2 cellular contexts compared by ENCODE assay signal in genomic region chr20:46027245-46027853, GRCh38.
TF ChIP-seq lines count a peak whose summit lies in the region.

No MANE protein-coding gene starts in this region.

TF ChIP-seq in IMR-90, 13 proteins besides CTCF, POLR2A, EP300 and RAD21 (continued from another document):
- TF ChIP-seq, protein P1, sequence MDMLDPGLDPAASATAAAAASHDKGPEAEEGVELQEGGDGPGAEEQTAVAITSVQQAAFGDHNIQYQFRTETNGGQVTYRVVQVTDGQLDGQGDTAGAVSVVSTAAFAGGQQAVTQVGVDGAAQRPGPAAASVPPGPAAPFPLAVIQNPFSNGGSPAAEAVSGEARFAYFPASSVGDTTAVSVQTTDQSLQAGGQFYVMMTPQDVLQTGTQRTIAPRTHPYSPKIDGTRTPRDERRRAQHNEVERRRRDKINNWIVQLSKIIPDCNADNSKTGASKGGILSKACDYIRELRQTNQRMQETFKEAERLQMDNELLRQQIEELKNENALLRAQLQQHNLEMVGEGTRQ (IDR thresholded peaks at IDR 0.05; ENCODE audit: low read depth, low read length) = no peak
- no peak for TF ChIP-seq NFE2L2 (IDR thresholded peaks at IDR 0.05; ENCODE audit: low read depth, low read length)
- TF ChIP-seq RCOR1 (IDR thresholded peaks at IDR 0.05; ENCODE audit: insufficient replicate concordance, low read length) = no peak
- TF ChIP-seq, protein P2, sequence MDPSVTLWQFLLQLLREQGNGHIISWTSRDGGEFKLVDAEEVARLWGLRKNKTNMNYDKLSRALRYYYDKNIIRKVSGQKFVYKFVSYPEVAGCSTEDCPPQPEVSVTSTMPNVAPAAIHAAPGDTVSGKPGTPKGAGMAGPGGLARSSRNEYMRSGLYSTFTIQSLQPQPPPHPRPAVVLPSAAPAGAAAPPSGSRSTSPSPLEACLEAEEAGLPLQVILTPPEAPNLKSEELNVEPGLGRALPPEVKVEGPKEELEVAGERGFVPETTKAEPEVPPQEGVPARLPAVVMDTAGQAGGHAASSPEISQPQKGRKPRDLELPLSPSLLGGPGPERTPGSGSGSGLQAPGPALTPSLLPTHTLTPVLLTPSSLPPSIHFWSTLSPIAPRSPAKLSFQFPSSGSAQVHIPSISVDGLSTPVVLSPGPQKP (IDR thresholded peaks at IDR 0.05; ENCODE audit: borderline replicate concordance, low read depth, low read length) = no peak
- TF ChIP-seq FOS (IDR thresholded peaks at IDR 0.05; ENCODE audit: low read depth, low read length) = no peak
- no peak for TF ChIP-seq SMC3 (IDR thresholded peaks at IDR 0.05; ENCODE audit: low read depth, low read length)
- TF ChIP-seq MAFK (IDR thresholded peaks at IDR 0.05; ENCODE audit: low read depth, low read length) = no peak
- TF ChIP-seq CEBPB (IDR thresholded peaks at IDR 0.05; ENCODE audit: low read depth, low read length) = no peak
- no peak for TF ChIP-seq BHLHE40 (IDR thresholded peaks at IDR 0.05; ENCODE audit: low read depth, low read length)
- no peak for TF ChIP-seq MAZ (IDR thresholded peaks at IDR 0.05; ENCODE audit: borderline replicate concordance, low read depth, low read length)

TF ChIP-seq in liver, 16 proteins besides CTCF, POLR2A, EP300 and RAD21:
- TF ChIP-seq REST (IDR thresholded peaks at IDR 0.05) (peak; percentile 99), EGR1 (IDR thresholded peaks at IDR 0.05; ENCODE audit: low read depth in 2 of 2) (no peak)
